In the genomic region with DNA sequence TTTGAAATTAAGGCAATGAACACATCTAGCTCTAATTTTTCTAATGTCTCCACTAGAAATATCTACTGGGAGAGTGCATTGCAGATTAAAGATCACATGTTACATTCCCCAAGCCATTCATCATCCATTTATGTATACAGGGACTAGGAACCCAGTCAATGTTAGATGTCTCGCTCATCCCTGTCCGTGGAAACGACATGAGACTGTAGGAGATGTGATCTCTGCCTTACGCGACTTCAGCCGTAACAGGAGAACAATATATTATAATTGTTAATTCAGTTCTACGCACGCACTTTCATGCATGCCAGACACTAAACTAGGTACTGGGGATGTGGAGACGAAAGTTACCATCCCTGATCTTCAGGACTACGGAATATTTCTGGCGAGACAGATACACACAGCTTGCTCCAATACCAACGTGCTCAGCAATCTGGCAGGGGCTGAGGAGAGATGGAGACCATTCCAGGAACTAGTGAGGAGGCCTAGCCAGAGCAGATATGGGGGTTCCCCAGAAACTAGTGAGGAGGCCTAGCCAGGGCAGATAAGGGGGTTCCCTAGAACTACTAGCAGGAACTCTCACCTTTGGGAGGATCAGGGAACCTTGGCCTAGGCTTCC, we compare ENCODE assay signal across 8 cellular contexts. TPM values are rescaled to one million over a fixed set of nuclear protein-coding genes. Genes with fewer than 3 reads are reported as not detected.
DNase-seq lines count a peak whose midpoint lies in the region; ATAC-seq, FAIRE-seq and TF ChIP-seq lines count a peak whose summit lies in the region.

No MANE protein-coding gene starts in this region.

- no peak for TF ChIP-seq EP300 in A549 (IDR thresholded peaks at IDR 0.05)

- H3K27ac ChIP-seq in A549 (peak overlapping the region; percentile 89 to 99), OCI-LY7 (ENCODE audit: low read depth, low read length, poor library complexity, severe bottlenecking) (peak overlapping the region; percentile 71), ectodermal cell (ENCODE audit: insufficient read depth, low read depth, low read length, poor library complexity, severe bottlenecking) (no peak overlapping the region)

- WGBS in A549 (ENCODE audit: missing lambda C conversion rate), result 81% methylated on average over 12 of the region's 12 CpGs
- WGBS in ectodermal cell, 2 experiments, result 75 to 80% methylated on average over 12 of the region's 12 CpGs

- peaks cover 27% of the 10 kb centered on the region; the same call in 1 of the 2 replicates for H3K79me2 ChIP-seq in OCI-LY7 (ENCODE audit: insufficient read depth, low read depth, low read length)

- H4K20me1 ChIP-seq in OCI-LY7 (ENCODE audit: insufficient read depth, low read length), result no peaks in the 10 kb centered on the region

- POLR2A ChIA-PET in A549 (lab: Yijun Ruan, JAX), result interaction anchor here (0.9 to 1.0 kb wide), 2 partner anchors 22 to 49 kb away, joined by 3 to 5 read pairs; no protein-coding TSS in a partner anchor
- POLR2A ChIA-PET in OCI-LY7 (lab: Charles Lee), result interaction anchor here (0.6 to 1.8 kb wide), 12 partner anchors 11 to 675 kb away, joined by 3 to 7 read pairs (median 3); partner anchors contain the start of genes FOXRED1, SRPRA and ST3GAL4
- POLR2A ChIA-PET in naive thymus-derived CD8-positive, alpha-beta T cell (lab: Charles Lee), result interaction anchor here (0.6 to 2.8 kb wide), 12 partner anchors 8 to 734 kb away, joined by 3 to 28 read pairs (median 4); partner anchors contain the start of genes FOXRED1, PUS3, SRPRA and TIRAP

- no peak for TF ChIP-seq RAD21 in A549 (conservative IDR thresholded peaks at IDR 0.05 in 1 of 2, IDR thresholded peaks at IDR 0.05 in 1 of 2)

- no peak for TF ChIP-seq CTCF in A549 (IDR thresholded peaks at IDR 0.05)
- no peak for TF ChIP-seq CTCF in OCI-LY7 (conservative IDR thresholded peaks at IDR 0.05; ENCODE audit: low read length)

- no peaks in the 10 kb centered on the region for H3K27me3 ChIP-seq in ectodermal cell (ENCODE audit: control insufficient read depth, insufficient read depth, low read length, poor library complexity, severe bottlenecking)

- TSS peak; percentile 77 for BruUV-seq in OCI-LY7 (replicated peaks; lab: Mats Ljungman, UMichigan)

- H3K36me3 Mint-ChIP-seq in naive thymus-derived CD8-positive, alpha-beta T cell, result peaks cover under 1 to 26% (median 5%) of the 10 kb centered on the region in 3 donors

- no peaks in the 10 kb centered on the region for H3K9me2 ChIP-seq in OCI-LY7 (ENCODE audit: insufficient read depth, low read length)

- H3K9me3 ChIP-seq in A549, result no peaks in the 10 kb centered on the region
- no peaks in the 10 kb centered on the region for H3K9me3 ChIP-seq in OCI-LY7 (ENCODE audit: low read length)
- no peaks in the 10 kb centered on the region for H3K9me3 ChIP-seq in ectodermal cell (ENCODE audit: control insufficient read depth, low read length)

- peak; percentile 33 to 41; a peak in 4 of 6 replicates for ATAC-seq in A549
- peak; percentile 1 for ATAC-seq in GM19452 (IDR thresholded peaks at IDR 0.05; ENCODE audit: unreplicated experiment)
- no peak for ATAC-seq in naive thymus-derived CD8-positive, alpha-beta T cell

- intact Hi-C loops in OCI-LY7 (cut with micrococcal nuclease; ENCODE audit: unreplicated experiment), result loop anchor here (2.0 kb wide), 2 partner anchors 50 to 116 kb away; partner anchors contain the start of gene ST3GAL4

- H3K27ac Mint-ChIP-seq in naive thymus-derived CD8-positive, alpha-beta T cell, result peak overlapping the region; percentile 89 to 99 (median 98)

- FAIRE-seq in A549 (lab: Jason Lieb, UNC), result no peak

- H3K4me3 ChIP-seq in A549 (peak overlapping the region; percentile 64), OCI-LY7 (ENCODE audit: low read depth, low read length, poor library complexity, severe bottlenecking) (peak overlapping the region; percentile 92), ectodermal cell (ENCODE audit: insufficient read depth, low read depth, low read length) (peak overlapping the region; percentile 66)

- H3K4me3 Mint-ChIP-seq in naive thymus-derived CD8-positive, alpha-beta T cell, result peak overlapping the region; percentile 88 to 99 (median 96)

- H3K9me3 Mint-ChIP-seq in naive thymus-derived CD8-positive, alpha-beta T cell, result no peaks in the 10 kb centered on the region

- DNase-seq in A549 (ENCODE audit: low read depth in 1 of 2, low spot score in 1 of 2), result no peak
- DNase-seq in OCI-LY7 (ENCODE audit: low spot score), result peak; percentile 23
- no peak for DNase-seq in naive thymus-derived CD8-positive, alpha-beta T cell
- DNase-seq in cortex of kidney (lab: John Stamatoyannopoulos, UW), result no peak
- no peak for DNase-seq in NCI-H510A (lab: John Stamatoyannopoulos, UW)
- DNase-seq in dermis blood vessel endothelial cell, result no peak

- CTCF ChIA-PET in A549 (lab: Yijun Ruan, JAX) (no interaction called here), OCI-LY7 (lab: Charles Lee; ENCODE audit: unreplicated experiment) (interaction anchor here (0.5 kb wide), 2 partner anchors 152 to 175 kb away, joined by 4 read pairs; no protein-coding TSS in a partner anchor)

- H3K4me1 ChIP-seq in A549, result peaks cover 8% of the 10 kb centered on the region; the same call in 1 of the 3 replicates
- H3K4me1 ChIP-seq in OCI-LY7 (ENCODE audit: insufficient read depth, low read length, poor library complexity, severe bottlenecking), result peaks cover 17% of the 10 kb centered on the region
- no peaks in the 10 kb centered on the region for H3K4me1 ChIP-seq in ectodermal cell (ENCODE audit: control insufficient read depth, insufficient read depth, low read length)

- H3K36me3 ChIP-seq in OCI-LY7 (ENCODE audit: insufficient read depth, low read length), result peaks cover 39% of the 10 kb centered on the region
- no peaks in the 10 kb centered on the region for H3K36me3 ChIP-seq in ectodermal cell (ENCODE audit: control insufficient read depth, insufficient read depth, low read length)

- peaks cover 16 to 45% (median 39%) of the 10 kb centered on the region in 4 donors for H3K4me1 Mint-ChIP-seq in naive thymus-derived CD8-positive, alpha-beta T cell

- peak overlapping the region; percentile 90 for H2AFZ ChIP-seq in OCI-LY7 (ENCODE audit: low read length)

- TF ChIP-seq POLR2A in A549 (IDR thresholded peaks at IDR 0.05; ENCODE audit: low read length), result no peak

- H3K27me3 Mint-ChIP-seq in naive thymus-derived CD8-positive, alpha-beta T cell, result no peaks in the 10 kb centered on the region

- H3K4me2 ChIP-seq in A549, result peak overlapping the region; percentile 90
- peak overlapping the region; percentile 90 for H3K4me2 ChIP-seq in OCI-LY7 (ENCODE audit: low read length)

RNA-seq across cellular contexts. Expression of gene DCPS, which starts 0.7 kb away (rescaled TPM):
- polyA plus RNA-seq in A549 (2011; rRNA removed) (21.3 and 23.0 TPM in 2 replicates), A549 (2017; fragmentation: RNase III; extraction: RNeasy Plus Mini Kit Qiagen cat#74134 plus additional on column Dnase treatment) (17.0 to 17.9 TPM (median 17.8 TPM) in 3 replicates)
- polyA plus RNA-seq in A549 (2012; cell fraction: cytosol; rRNA removed), result 40.2 and 41.6 TPM in 2 replicates
- polyA plus RNA-seq in A549 (2012; cell fraction: nucleus; rRNA removed), result 33.1 and 39.1 TPM in 2 replicates
- polyA minus RNA-seq in A549 (2011; rRNA and poly(A)+ RNA removed), result 15.8 and 17.7 TPM in 2 replicates
- total RNA-seq in OCI-LY7 (2014; rRNA removed; shearing (Covaris generic)), result 24.2 and 30.4 TPM in 2 replicates
- total RNA-seq in OCI-LY7 (2022) (33.9 and 36.5 TPM in 2 replicates), dermis blood vessel endothelial cell (6.6 and 11.4 TPM in 2 replicates)
- 33.6 TPM for polyA plus RNA-seq in ectodermal cell (2013, experiment 1 of 4)
- polyA plus RNA-seq in ectodermal cell (2013, experiment 2 of 4), result 33.5 TPM
- 25.9 TPM for polyA plus RNA-seq in ectodermal cell (2013, experiment 3 of 4)
- polyA plus RNA-seq in ectodermal cell (2013, experiment 4 of 4), result 25.5 TPM
- 10 to 100 TPM; 13.9 to 17.4 TPM for total RNA-seq in naive thymus-derived CD8-positive, alpha-beta T cell
- polyA plus RNA-seq in naive thymus-derived CD8-positive, alpha-beta T cell, result 10 to 100 TPM; 36.7 to 47.2 (median 37.3) TPM

RNA-seq across cellular contexts. Expression of gene TIRAP, which starts 21.7 kb away (rescaled TPM):
- polyA plus RNA-seq in A549 (2011; rRNA removed), result 4.5 and 7.4 TPM in 2 replicates
- 4.4 and 5.1 TPM in 2 replicates for polyA plus RNA-seq in A549 (2012; cell fraction: cytosol; rRNA removed)
- polyA plus RNA-seq in A549 (2012; cell fraction: nucleus; rRNA removed), result 6.4 and 6.6 TPM in 2 replicates
- 4.5 to 5.4 TPM (median 4.9 TPM) in 3 replicates for polyA plus RNA-seq in A549 (2017; fragmentation: RNase III; extraction: RNeasy Plus Mini Kit Qiagen cat#74134 plus additional on column Dnase treatment)
- polyA minus RNA-seq in A549 (2011; rRNA and poly(A)+ RNA removed), result 13.1 and 14.3 TPM in 2 replicates
- 3.4 TPM in 2 replicates for total RNA-seq in OCI-LY7 (2014; rRNA removed; shearing (Covaris generic))
- 8.6 and 9.8 TPM in 2 replicates for total RNA-seq in OCI-LY7 (2022)
- 6.0 TPM for polyA plus RNA-seq in ectodermal cell (2013, experiment 1 of 4)
- 8.0 TPM for polyA plus RNA-seq in ectodermal cell (2013, experiment 2 of 4)
- 5.3 TPM for polyA plus RNA-seq in ectodermal cell (2013, experiment 3 of 4)
- 4.6 TPM for polyA plus RNA-seq in ectodermal cell (2013, experiment 4 of 4)
- total RNA-seq in naive thymus-derived CD8-positive, alpha-beta T cell, result 10 to 100 TPM; 19.0 to 22.1 TPM
- 10 to 100 TPM in 1 of 3 donors, 1 to 10 TPM in 2; 7.4 to 11.6 (median 8.3) TPM for polyA plus RNA-seq in naive thymus-derived CD8-positive, alpha-beta T cell
- 5.1 and 6.8 TPM in 2 replicates for total RNA-seq in dermis blood vessel endothelial cell

RNA-seq across cellular contexts. Expression of gene FOXRED1, which starts 35.6 kb away (rescaled TPM):
- 22.7 and 23.8 TPM in 2 replicates for polyA plus RNA-seq in A549 (2011; rRNA removed)
- polyA plus RNA-seq in A549 (2012; cell fraction: cytosol; rRNA removed), result 40.5 and 45.5 TPM in 2 replicates
- 66.8 and 67.2 TPM in 2 replicates for polyA plus RNA-seq in A549 (2012; cell fraction: nucleus; rRNA removed)
- 27.8 to 30.1 TPM (median 28.9 TPM) in 3 replicates for polyA plus RNA-seq in A549 (2017; fragmentation: RNase III; extraction: RNeasy Plus Mini Kit Qiagen cat#74134 plus additional on column Dnase treatment)
- polyA minus RNA-seq in A549 (2011; rRNA and poly(A)+ RNA removed), result 19.7 and 20.5 TPM in 2 replicates
- total RNA-seq in OCI-LY7 (2014; rRNA removed; shearing (Covaris generic)), result 30.4 and 42.5 TPM in 2 replicates
- 62.4 and 65.7 TPM in 2 replicates for total RNA-seq in OCI-LY7 (2022)
- polyA plus RNA-seq in ectodermal cell (2013, experiment 1 of 4), result 61.8 TPM
- polyA plus RNA-seq in ectodermal cell (2013, experiment 2 of 4), result 67.7 TPM
- 42.9 TPM for polyA plus RNA-seq in ectodermal cell (2013, experiment 3 of 4)
- 44.7 TPM for polyA plus RNA-seq in ectodermal cell (2013, experiment 4 of 4)
- total RNA-seq in naive thymus-derived CD8-positive, alpha-beta T cell, result 10 to 100 TPM; 35.5 to 44.2 TPM
- polyA plus RNA-seq in naive thymus-derived CD8-positive, alpha-beta T cell, result 10 to 100 TPM; 23.5 to 28.7 (median 28.3) TPM
- 11.2 and 17.5 TPM in 2 replicates for total RNA-seq in dermis blood vessel endothelial cell

RNA-seq across cellular contexts. Expression of gene SRPRA, which starts 35.9 kb away (rescaled TPM):
- 92.2 and 99.6 TPM in 2 replicates for polyA plus RNA-seq in A549 (2011; rRNA removed)
- polyA plus RNA-seq in A549 (2012; cell fraction: cytosol; rRNA removed), result 39.8 and 46.4 TPM in 2 replicates
- 87.3 and 106 TPM in 2 replicates for polyA plus RNA-seq in A549 (2012; cell fraction: nucleus; rRNA removed)
- 43.1 to 47.1 TPM (median 45.1 TPM) in 3 replicates for polyA plus RNA-seq in A549 (2017; fragmentation: RNase III; extraction: RNeasy Plus Mini Kit Qiagen cat#74134 plus additional on column Dnase treatment)
- 105 and 114 TPM in 2 replicates for polyA minus RNA-seq in A549 (2011; rRNA and poly(A)+ RNA removed)
- total RNA-seq in OCI-LY7 (2014; rRNA removed; shearing (Covaris generic)), result 56.5 and 62.9 TPM in 2 replicates
- total RNA-seq in OCI-LY7 (2022), result 95.2 and 100 TPM in 2 replicates
- polyA plus RNA-seq in ectodermal cell (2013, experiment 1 of 4), result 54.0 TPM
- 60.4 TPM for polyA plus RNA-seq in ectodermal cell (2013, experiment 2 of 4)
- 51.3 TPM for polyA plus RNA-seq in ectodermal cell (2013, experiment 3 of 4)
- polyA plus RNA-seq in ectodermal cell (2013, experiment 4 of 4), result 56.9 TPM
- 100 to 1,000 TPM; 156 to 160 TPM for total RNA-seq in naive thymus-derived CD8-positive, alpha-beta T cell
- 100 to 1,000 TPM in 1 of 3 donors, 10 to 100 TPM in 2; 92.3 to 134 (median 95.7) TPM for polyA plus RNA-seq in naive thymus-derived CD8-positive, alpha-beta T cell
- 43.9 and 85.5 TPM in 2 replicates for total RNA-seq in dermis blood vessel endothelial cell

RNA-seq across cellular contexts. Expression of gene ST3GAL4, which starts 50.9 kb away (rescaled TPM):
- polyA plus RNA-seq in A549 (2011; rRNA removed) (11.9 and 17.3 TPM in 2 replicates), A549 (2017; fragmentation: RNase III; extraction: RNeasy Plus Mini Kit Qiagen cat#74134 plus additional on column Dnase treatment) (16.5 to 19.7 TPM (median 17.5 TPM) in 3 replicates)
- polyA plus RNA-seq in A549 (2012; cell fraction: cytosol; rRNA removed), result 25.4 and 31.5 TPM in 2 replicates
- polyA plus RNA-seq in A549 (2012; cell fraction: nucleus; rRNA removed), result 28.4 and 28.9 TPM in 2 replicates
- polyA minus RNA-seq in A549 (2011; rRNA and poly(A)+ RNA removed), result 17.9 and 19.2 TPM in 2 replicates
- 10.0 and 14.3 TPM in 2 replicates for total RNA-seq in OCI-LY7 (2014; rRNA removed; shearing (Covaris generic))
- total RNA-seq in OCI-LY7 (2022) (17.4 and 18.8 TPM in 2 replicates), dermis blood vessel endothelial cell (15.8 and 16.1 TPM in 2 replicates)
- polyA plus RNA-seq in ectodermal cell (2013, experiment 1 of 4), result 16.6 TPM
- 16.3 TPM for polyA plus RNA-seq in ectodermal cell (2013, experiment 2 of 4)
- 13.0 TPM for polyA plus RNA-seq in ectodermal cell (2013, experiment 3 of 4)
- polyA plus RNA-seq in ectodermal cell (2013, experiment 4 of 4), result 14.2 TPM
- total RNA-seq in naive thymus-derived CD8-positive, alpha-beta T cell, result 1 to 10 TPM; 1.1 to 1.9 TPM
- polyA plus RNA-seq in naive thymus-derived CD8-positive, alpha-beta T cell, result 1 to 10 TPM; 2.1 to 6.6 (median 2.7) TPM

Comparison
In these comparisons a context has a peak if more than half of its experiments do, and no peak if none do; other contexts are left out.
1. ATAC-seq: peak in A549 (2 of 2) and GM19452 (single experiment); none in naive thymus-derived CD8-positive, alpha-beta T cell (0 of 2).
2. Peak in every context shown above with its lines, with median percentiles within 50 percentile points of each other: H3K4me3 ChIP-seq.